Comparison of ENCODE assay signal across 9 cellular contexts in genomic region chr19:17424743-17425365, GRCh38. TPM values are rescaled to one million over a fixed set of nuclear protein-coding genes. Genes with fewer than 3 reads are reported as not detected.
A peak's percentile ranks its signal among the peaks of the same experiment; 100 is the strongest.
DNase-seq lines count a peak whose midpoint lies in the region; ATAC-seq and TF ChIP-seq lines count a peak whose summit lies in the region.
"Had no signal": no experiment of that assay in that cellular context is flagged by ENCODE, and none has a peak within 500 bp of the region (broad histone marks: within the 10 kb centered on the region; RNA-seq: fewer than 3 reads in every experiment).

No MANE protein-coding gene starts in this region.

- peak; percentile 22 for DNase-seq in activated CD4-positive, alpha-beta T cell treated with anti-CD3 and anti-CD28 coated beads, Interleukin-2, amount 10 ng/mL, durations not matched to agents 7 days and 5 days
- no peak for DNase-seq in activated CD4-positive, alpha-beta T cell treated with anti-CD3 and anti-CD28 coated beads for 4 hours
- peak; percentile 23 for DNase-seq in NCI-H460 (ENCODE audit: extremely low read depth, low read depth)
- DNase-seq in astrocyte of the spinal cord (ENCODE audit: low read depth, low spot score): peak; percentile 48
- peak in 1 of 2 donors; percentile 28 for DNase-seq in left colon
- no peak for DNase-seq in NCI-H526 treated with DMSO at 0.1 percent for 48 hours (lab: John Stamatoyannopoulos, UW)

- no peaks in the 10 kb centered on the region for H3K27me3 Mint-ChIP-seq in activated CD4-positive, alpha-beta T cell treated with anti-CD3 and anti-CD28 coated beads, Interleukin-2, amount 10 ng/mL, durations not matched to agents 7 days and 5 days
- H3K27me3 Mint-ChIP-seq: activated naive CD4-positive, alpha-beta T cell treated with anti-CD3 and anti-CD28 coated beads, Interleukin-2, amount 50 U/mL, for 24 hours had no signal

- H3K4me3 ChIP-seq in astrocyte of the spinal cord (ENCODE audit: low read depth, low read length): no peak overlapping the region

- H3K9me3 Mint-ChIP-seq in activated CD4-positive, alpha-beta T cell treated with anti-CD3 and anti-CD28 coated beads, Interleukin-2, amount 10 ng/mL, durations not matched to agents 7 days and 5 days: no peaks in the 10 kb centered on the region
- H3K9me3 Mint-ChIP-seq: activated naive CD4-positive, alpha-beta T cell treated with anti-CD3 and anti-CD28 coated beads, Interleukin-2, amount 50 U/mL, for 24 hours had no signal

- ATAC-seq in left colon (peak; percentile 33), GM21367 (IDR thresholded peaks at IDR 0.05; ENCODE audit: unreplicated experiment) (no peak), HG02678 (IDR thresholded peaks at IDR 0.05; ENCODE audit: unreplicated experiment) (no peak)

- H3K36me3 Mint-ChIP-seq in activated CD4-positive, alpha-beta T cell treated with anti-CD3 and anti-CD28 coated beads, Interleukin-2, amount 10 ng/mL, durations not matched to agents 7 days and 5 days (ENCODE audit: low read depth): peaks cover 1% of the 10 kb centered on the region
- H3K36me3 Mint-ChIP-seq: activated naive CD4-positive, alpha-beta T cell treated with anti-CD3 and anti-CD28 coated beads, Interleukin-2, amount 50 U/mL, for 24 hours had no signal

- intact Hi-C loops in left colon (cut with DNase I, micrococcal nuclease): no loop called here

- in situ Hi-C loops in astrocyte of the spinal cord (cut with HindIII; ENCODE audit: low sequenced_read_pairs): no loop called here

- H3K4me1 Mint-ChIP-seq in activated CD4-positive, alpha-beta T cell treated with anti-CD3 and anti-CD28 coated beads, Interleukin-2, amount 10 ng/mL, durations not matched to agents 7 days and 5 days: peaks cover 15% of the 10 kb centered on the region

- no peak overlapping the region for H3K27ac Mint-ChIP-seq in activated CD4-positive, alpha-beta T cell treated with anti-CD3 and anti-CD28 coated beads, Interleukin-2, amount 10 ng/mL, durations not matched to agents 7 days and 5 days
- H3K27ac Mint-ChIP-seq: activated naive CD4-positive, alpha-beta T cell treated with anti-CD3 and anti-CD28 coated beads, Interleukin-2, amount 50 U/mL, for 24 hours had no signal

- POLR2A ChIA-PET in activated CD4-positive, alpha-beta T cell treated with anti-CD3 and anti-CD28 coated beads, Interleukin-2, amount 10 ng/mL, durations not matched to agents 7 days and 5 days (lab: Charles Lee): no interaction called here

- H3K4me3 Mint-ChIP-seq in activated CD4-positive, alpha-beta T cell treated with anti-CD3 and anti-CD28 coated beads, Interleukin-2, amount 10 ng/mL, durations not matched to agents 7 days and 5 days: no peak overlapping the region
- H3K4me3 Mint-ChIP-seq: activated naive CD4-positive, alpha-beta T cell treated with anti-CD3 and anti-CD28 coated beads, Interleukin-2, amount 50 U/mL, for 24 hours had no signal

- TF ChIP-seq CTCF in astrocyte of the spinal cord (IDR thresholded peaks at IDR 0.05; ENCODE audit: low read depth, low read length): peak; percentile 66

- CTCF ChIA-PET in activated CD4-positive, alpha-beta T cell treated with anti-CD3 and anti-CD28 coated beads, Interleukin-2, amount 10 ng/mL, durations not matched to agents 7 days and 5 days (lab: Charles Lee): interaction anchor here (0.7 to 1.4 kb wide), 4 partner anchors 14 to 42 kb away, joined by 3 to 5 read pairs (median 3); no protein-coding TSS in a partner anchor

RNA-seq across cellular contexts. Expression of gene MVB12A, which starts 5.0 kb away (rescaled TPM):
- 10 to 100 TPM; 33.5 to 44.5 TPM for total RNA-seq in activated CD4-positive, alpha-beta T cell treated with anti-CD3 and anti-CD28 coated beads, Interleukin-2, amount 10 ng/mL, durations not matched to agents 7 days and 5 days
- total RNA-seq in NCI-H460 (2014; rRNA removed; shearing (Covaris generic)): 54.7 and 74.6 TPM in 2 replicates
- 76.7 and 94.3 TPM in 2 replicates for polyA plus RNA-seq in NCI-H460 (2014; cell fraction: nucleus; rRNA removed)
- 10 to 100 TPM; 54.4 to 60.7 TPM for total RNA-seq in left colon

RNA-seq across cellular contexts. Expression of gene BST2, which starts 19.4 kb away (rescaled TPM):
- 100 to 1,000 TPM; 192 to 198 TPM for total RNA-seq in activated CD4-positive, alpha-beta T cell treated with anti-CD3 and anti-CD28 coated beads, Interleukin-2, amount 10 ng/mL, durations not matched to agents 7 days and 5 days
- total RNA-seq in NCI-H460 (2014; rRNA removed; shearing (Covaris generic)): 0.52 TPM in 1 of 2 replicates, not detected in the other
- 2.3 TPM in 1 of 2 replicates, not detected in the other for polyA plus RNA-seq in NCI-H460 (2014; cell fraction: nucleus; rRNA removed)
- 10 to 100 TPM; 14.8 to 27.5 TPM for total RNA-seq in left colon

RNA-seq across cellular contexts. Expression of gene TMEM221, which starts 23.6 kb away (rescaled TPM):
- total RNA-seq in activated CD4-positive, alpha-beta T cell treated with anti-CD3 and anti-CD28 coated beads, Interleukin-2, amount 10 ng/mL, durations not matched to agents 7 days and 5 days: not detected
- 0.10 TPM in 1 of 2 replicates, not detected in the other for total RNA-seq in NCI-H460 (2014; rRNA removed; shearing (Covaris generic))
- polyA plus RNA-seq in NCI-H460 (2014; cell fraction: nucleus; rRNA removed): not detected in 2 replicates
- total RNA-seq in left colon: under 1 TPM in 1 of 2 donors, not detected in 1; 0.18 TPM

RNA-seq across cellular contexts. Expression of gene CCDC194, which starts 30.9 kb away (rescaled TPM):
- total RNA-seq in activated CD4-positive, alpha-beta T cell treated with anti-CD3 and anti-CD28 coated beads, Interleukin-2, amount 10 ng/mL, durations not matched to agents 7 days and 5 days: 1 to 10 TPM; 3.7 to 4.2 TPM
- total RNA-seq in NCI-H460 (2014; rRNA removed; shearing (Covaris generic)): not detected in 2 replicates
- not detected in 2 replicates for polyA plus RNA-seq in NCI-H460 (2014; cell fraction: nucleus; rRNA removed)
- total RNA-seq in left colon: under 1 TPM; 0.40 to 0.50 TPM

RNA-seq across cellular contexts. Expression of gene NXNL1, which starts 35.9 kb away (rescaled TPM):
- total RNA-seq in activated CD4-positive, alpha-beta T cell treated with anti-CD3 and anti-CD28 coated beads, Interleukin-2, amount 10 ng/mL, durations not matched to agents 7 days and 5 days: not detected
- not detected in 2 replicates for total RNA-seq in NCI-H460 (2014; rRNA removed; shearing (Covaris generic))
- not detected in 2 replicates for polyA plus RNA-seq in NCI-H460 (2014; cell fraction: nucleus; rRNA removed)
- not detected for total RNA-seq in left colon

Comparison
In these comparisons a context has a peak if more than half of its experiments do, and no peak if none do; other contexts are left out.
1. DNase-seq: peak in activated CD4-positive, alpha-beta T cell treated with anti-CD3 and anti-CD28 coated beads, Interleukin-2, amount 10 ng/mL, durations not matched to agents 7 days and 5 days (single experiment), NCI-H460 (single experiment) and astrocyte of the spinal cord (single experiment); none in activated CD4-positive, alpha-beta T cell treated with anti-CD3 and anti-CD28 coated beads for 4 hours (0 of 2) and NCI-H526 treated with DMSO at 0.1 percent for 48 hours (single experiment).
2. RNA of gene BST2, which starts 19.4 kb away (total RNA-seq): 192 to 198 TPM in activated CD4-positive, alpha-beta T cell treated with anti-CD3 and anti-CD28 coated beads, Interleukin-2, amount 10 ng/mL, durations not matched to agents 7 days and 5 days and 14.8 to 27.5 TPM in left colon; 0.52 TPM in NCI-H460; every median in the first group is over 10 times any median in the second.